Comparison of ENCODE assay signal across 32 cellular contexts in genomic region chr1:1027723-1028266, GRCh38. TPM values are rescaled to one million over a fixed set of nuclear protein-coding genes. Genes with fewer than 3 reads are reported as not detected.
"Had no signal": no experiment of that assay in that cellular context is flagged by ENCODE, and none has a peak within 500 bp of the region (broad histone marks: within the 10 kb centered on the region; RNA-seq: fewer than 3 reads in every experiment).

No MANE protein-coding gene starts in this region.

- H3K27me3 Mint-ChIP-seq: activated naive CD8-positive, alpha-beta T cell treated with anti-CD3 and anti-CD28 coated beads, Interleukin-2, amount 10 ng/mL, durations not matched to agents 7 days and 5 days had no signal

- H3K4me3 ChIP-seq: heart left ventricle, left lung, lower lobe of right lung, uterus had no signal

- H3K9me3 Mint-ChIP-seq: activated CD4-positive, alpha-beta memory T cell treated with anti-CD3 and anti-CD28 coated beads for 36 hours; activated CD4-positive, alpha-beta T cell treated with anti-CD3 and anti-CD28 coated beads, Interleukin-2, amount 10 ng/mL, durations not matched to agents 24 days and 14 days; activated naive CD4-positive, alpha-beta T cell treated with anti-CD3 and anti-CD28 coated beads, Interleukin-2, amount 10 ng/mL, durations not matched to agents 7 days and 5 days; activated naive CD8-positive, alpha-beta T cell treated with anti-CD3 and anti-CD28 coated beads, Interleukin-2, amount 10 ng/mL, durations not matched to agents 7 days and 5 days; activated T-helper 1 cell treated with anti-CD3 and anti-CD28 coated beads, Interleukin-12 subunit alpha, Interleukin-12 subunit beta, Interleukin-2, Interleukin-4 antibody, amounts not matched to agents 30 ng/mL and 10 ng/mL and 1 ng/mL, durations not matched to agents 14 hours and 24 hours and 36 hours; endodermal cell; naive thymus-derived CD8-positive, alpha-beta T cell; neural crest cell; stimulated activated naive CD8-positive, alpha-beta T cell treated with anti-CD3 and anti-CD28 coated beads, Interleukin-15, Interleukin-2, amounts not matched to agents 100 ng/mL and 50 ng/mL, for 24 hours; T-helper 1 cell treated with Interleukin-12 subunit alpha and Interleukin-12 subunit beta and Interleukin-4 antibody, amounts not matched to agents 30 μg/mL and 1 μg/mL, for 36 hours; type B pancreatic cell had no signal

- H3K27ac ChIP-seq: heart left ventricle, left lung, lower lobe of right lung, uterus had no signal

- H3K9me3 ChIP-seq: heart left ventricle, left lung, lower lobe of right lung, uterus had no signal

- H3K36me3 ChIP-seq: heart left ventricle, left lung, lower lobe of right lung, uterus had no signal

- ATAC-seq: esophagus mucosa; left lung; lower lobe of right lung; naive thymus-derived CD8-positive, alpha-beta T cell; right cardiac atrium had no signal

- H3K27ac Mint-ChIP-seq: activated CD4-positive, alpha-beta memory T cell treated with anti-CD3 and anti-CD28 coated beads for 36 hours; activated CD4-positive, alpha-beta T cell treated with anti-CD3 and anti-CD28 coated beads, Interleukin-2, amount 10 ng/mL, durations not matched to agents 24 days and 14 days; activated naive CD4-positive, alpha-beta T cell treated with anti-CD3 and anti-CD28 coated beads, Interleukin-2, amount 10 ng/mL, durations not matched to agents 7 days and 5 days; activated naive CD8-positive, alpha-beta T cell treated with anti-CD3 and anti-CD28 coated beads, Interleukin-2, amount 10 ng/mL, durations not matched to agents 7 days and 5 days; activated T-helper 1 cell treated with anti-CD3 and anti-CD28 coated beads, Interleukin-12 subunit alpha, Interleukin-12 subunit beta, Interleukin-2, Interleukin-4 antibody, amounts not matched to agents 30 ng/mL and 10 ng/mL and 1 ng/mL, durations not matched to agents 14 hours and 24 hours and 36 hours; endodermal cell; stimulated activated naive CD8-positive, alpha-beta T cell treated with anti-CD3 and anti-CD28 coated beads, Interleukin-15, Interleukin-2, amounts not matched to agents 100 ng/mL and 50 ng/mL, for 24 hours; T-helper 1 cell treated with Interleukin-12 subunit alpha and Interleukin-12 subunit beta and Interleukin-4 antibody, amounts not matched to agents 30 μg/mL and 1 μg/mL, for 36 hours; type B pancreatic cell had no signal

- H3K36me3 Mint-ChIP-seq: activated CD4-positive, alpha-beta memory T cell treated with anti-CD3 and anti-CD28 coated beads for 36 hours; activated naive CD4-positive, alpha-beta T cell treated with anti-CD3 and anti-CD28 coated beads, Interleukin-2, amount 10 ng/mL, durations not matched to agents 7 days and 5 days; activated naive CD8-positive, alpha-beta T cell treated with anti-CD3 and anti-CD28 coated beads, Interleukin-2, amount 10 ng/mL, durations not matched to agents 7 days and 5 days; naive thymus-derived CD8-positive, alpha-beta T cell; type B pancreatic cell had no signal

- H3K4me3 Mint-ChIP-seq: activated CD4-positive, alpha-beta T cell treated with anti-CD3 and anti-CD28 coated beads, Interleukin-2, amount 10 ng/mL, durations not matched to agents 24 days and 14 days; activated naive CD4-positive, alpha-beta T cell treated with anti-CD3 and anti-CD28 coated beads, Interleukin-2, amount 10 ng/mL, durations not matched to agents 7 days and 5 days; activated naive CD8-positive, alpha-beta T cell treated with anti-CD3 and anti-CD28 coated beads, Interleukin-2, amount 10 ng/mL, durations not matched to agents 7 days and 5 days; activated T-helper 1 cell treated with anti-CD3 and anti-CD28 coated beads, Interleukin-12 subunit alpha, Interleukin-12 subunit beta, Interleukin-2, Interleukin-4 antibody, amounts not matched to agents 30 ng/mL and 10 ng/mL and 1 ng/mL, durations not matched to agents 14 hours and 24 hours and 36 hours; endodermal cell; naive thymus-derived CD8-positive, alpha-beta T cell; neural crest cell; stimulated activated naive CD8-positive, alpha-beta T cell treated with anti-CD3 and anti-CD28 coated beads, Interleukin-15, Interleukin-2, amounts not matched to agents 100 ng/mL and 50 ng/mL, for 24 hours; T-helper 1 cell treated with Interleukin-12 subunit alpha and Interleukin-12 subunit beta and Interleukin-4 antibody, amounts not matched to agents 30 μg/mL and 1 μg/mL, for 36 hours; type B pancreatic cell had no signal

- H3K27me3 ChIP-seq: uterus had no signal

- DNase-seq: activated CD4-positive, alpha-beta memory T cell treated with anti-CD3 and anti-CD28 coated beads for 36 hours; activated CD4-positive, alpha-beta T cell treated with anti-CD3 and anti-CD28 coated beads, Interleukin-2, amount 10 ng/mL, durations not matched to agents 24 days and 14 days; activated CD4-positive, CD25-positive, alpha-beta regulatory T cell treated with anti-CD3 and anti-CD28 coated beads, Interleukin-2, amount 50 U/mL, for 72 hours; activated CD8-positive, alpha-beta memory T cell treated with anti-CD3 and anti-CD28 coated beads, Interleukin-2, amount 50 U/mL, for 4 hours; activated gamma-delta T cell; activated naive CD4-positive, alpha-beta T cell treated with anti-CD3 and anti-CD28 coated beads, Interleukin-2, amount 10 ng/mL, durations not matched to agents 7 days and 5 days; activated naive CD8-positive, alpha-beta T cell treated with anti-CD3 and anti-CD28 coated beads, Interleukin-2, amount 10 ng/mL, durations not matched to agents 7 days and 5 days; activated T-cell treated with anti-CD3 and anti-CD28 coated beads, Interleukin-2, amount 50 U/mL, for 1 hour; amniotic stem cell; central memory CD4-positive, alpha-beta T cell; endodermal cell; foreskin fibroblast; heart left ventricle; left lung; lower lobe of right lung; mesenchymal stem cell; naive thymus-derived CD8-positive, alpha-beta T cell; occipital lobe; right cardiac atrium; stimulated activated CD4-positive, alpha-beta T cell treated with anti-CD3 and anti-CD28 coated beads, Interleukin-4, amount 100 ng/mL, for 1 hour; T1000; uterus had no signal

RNA-seq across cellular contexts. Expression of gene HES4, which starts 27.9 kb away (rescaled TPM):
- total RNA-seq: naive thymus-derived CD8-positive, alpha-beta T cell had no signal

RNA-seq across cellular contexts. Expression of gene PERM1, which starts 45.9 kb away (rescaled TPM):
- total RNA-seq: activated CD4-positive, alpha-beta memory T cell treated with anti-CD3 and anti-CD28 coated beads for 36 hours; activated CD4-positive, alpha-beta T cell treated with anti-CD3 and anti-CD28 coated beads, Interleukin-2, amount 10 ng/mL, durations not matched to agents 24 days and 14 days; activated CD8-positive, alpha-beta memory T cell treated with anti-CD3 and anti-CD28 coated beads for 36 hours; activated naive CD8-positive, alpha-beta T cell treated with anti-CD3 and anti-CD28 coated beads, Interleukin-2, amount 10 ng/mL, durations not matched to agents 7 days and 5 days; activated T-helper 1 cell treated with anti-CD3 and anti-CD28 coated beads, Interleukin-12 subunit alpha, Interleukin-12 subunit beta, Interleukin-2, Interleukin-4 antibody, amounts not matched to agents 30 ng/mL and 10 ng/mL and 1 ng/mL, durations not matched to agents 14 hours and 24 hours and 36 hours; endodermal cell; esophagus mucosa; kidney epithelial cell; left lung; lower lobe of right lung; naive thymus-derived CD8-positive, alpha-beta T cell; neural crest cell; pulmonary artery endothelial cell had no signal
- polyA plus RNA-seq: naive thymus-derived CD8-positive, alpha-beta T cell had no signal

RNA-seq across cellular contexts. Expression of gene RNF223, which starts 46.3 kb away (rescaled TPM):
- total RNA-seq: activated CD4-positive, alpha-beta memory T cell treated with anti-CD3 and anti-CD28 coated beads for 36 hours; activated CD4-positive, alpha-beta T cell treated with anti-CD3 and anti-CD28 coated beads, Interleukin-2, amount 10 ng/mL, durations not matched to agents 24 days and 14 days; activated CD8-positive, alpha-beta memory T cell treated with anti-CD3 and anti-CD28 coated beads for 36 hours; activated naive CD8-positive, alpha-beta T cell treated with anti-CD3 and anti-CD28 coated beads, Interleukin-2, amount 10 ng/mL, durations not matched to agents 7 days and 5 days; endodermal cell; heart left ventricle; naive thymus-derived CD8-positive, alpha-beta T cell; neural crest cell; occipital lobe; pulmonary artery endothelial cell; right cardiac atrium; subcutaneous adipose tissue; uterus had no signal
- polyA plus RNA-seq: heart left ventricle; naive thymus-derived CD8-positive, alpha-beta T cell; right cardiac atrium had no signal
